ENCODE assay signal across 8 cellular contexts in the genomic region with DNA sequence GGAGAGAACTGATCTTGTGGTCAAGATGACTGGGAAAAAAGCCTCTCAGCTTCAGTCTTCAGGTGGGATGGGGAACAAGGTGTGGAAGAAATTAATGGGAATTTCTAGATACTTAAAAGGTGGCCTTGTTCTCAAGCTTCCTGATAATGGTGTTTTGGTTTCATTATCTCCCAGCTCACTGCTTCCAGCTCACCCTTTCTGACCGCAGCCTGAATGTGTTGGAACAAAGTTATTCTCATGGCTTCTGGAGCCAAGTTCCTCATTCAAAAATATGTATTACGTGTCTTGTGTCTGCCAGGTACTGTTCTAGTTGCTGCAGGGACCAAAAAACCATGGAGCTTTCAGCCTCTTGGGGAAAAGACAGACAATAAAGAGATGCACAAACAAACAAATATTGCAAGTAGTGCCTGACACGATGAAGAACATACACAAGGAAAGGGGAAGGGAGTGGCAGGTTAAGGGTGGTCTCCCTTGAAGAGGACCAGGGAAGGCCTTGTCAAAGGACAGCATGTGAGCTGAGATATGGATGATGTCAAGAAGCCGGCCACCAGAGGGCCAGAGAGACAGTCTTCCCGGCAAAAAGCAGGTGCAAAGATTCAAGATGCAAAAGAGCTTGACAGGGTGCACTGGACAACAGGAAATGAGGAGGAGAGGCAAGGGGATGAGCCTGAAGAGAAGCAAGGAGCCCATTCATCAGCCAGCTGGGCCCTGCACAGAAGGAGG. TPM values are rescaled to one million over a fixed set of nuclear protein-coding genes. Genes with fewer than 3 reads are reported as not detected.
DNase-seq lines count a peak whose midpoint lies in the region; ATAC-seq, FAIRE-seq and TF ChIP-seq lines count a peak whose summit lies in the region.

No MANE protein-coding gene starts in this region.

- no peaks in the 10 kb centered on the region for H3K36me3 ChIP-seq in smooth muscle cell (ENCODE audit: low read depth)

- H3K9me3 Mint-ChIP-seq in T-helper 1 cell treated with Interleukin-12 subunit alpha and Interleukin-12 subunit beta and Interleukin-4 antibody, amounts not matched to agents 30 μg/mL and 1 μg/mL, for 36 hours, result no peaks in the 10 kb centered on the region
- H3K9me3 Mint-ChIP-seq in endothelial cell (ENCODE audit: unreplicated experiment) (no peaks in the 10 kb centered on the region), natural killer cell (no peaks in the 10 kb centered on the region)

- no peak overlapping the region for H3K9ac ChIP-seq in smooth muscle cell (ENCODE audit: low read depth)

- no peaks in the 10 kb centered on the region for H3K79me2 ChIP-seq in smooth muscle cell (ENCODE audit: low read depth)

- H4K20me1 ChIP-seq in smooth muscle cell (ENCODE audit: low read depth), result no peaks in the 10 kb centered on the region

- no peak overlapping the region for H3K27ac Mint-ChIP-seq in T-helper 1 cell treated with Interleukin-12 subunit alpha and Interleukin-12 subunit beta and Interleukin-4 antibody, amounts not matched to agents 30 μg/mL and 1 μg/mL, for 36 hours
- no peak overlapping the region for H3K27ac Mint-ChIP-seq in endothelial cell (ENCODE audit: unreplicated experiment)
- H3K27ac Mint-ChIP-seq in natural killer cell, result no peak overlapping the region

- peak; percentile 36 for TF ChIP-seq CTCF in endothelial cell (IDR thresholded peaks at IDR 0.05; ENCODE audit: unreplicated experiment)
- peak; percentile 17 for TF ChIP-seq CTCF in smooth muscle cell (IDR thresholded peaks at IDR 0.05; ENCODE audit: borderline replicate concordance, insufficient read depth, poor library complexity, severe bottlenecking)
- TF ChIP-seq CTCF in natural killer cell (IDR thresholded peaks at IDR 0.05), result no peak

- H3K4me3 ChIP-seq in smooth muscle cell, result no peak overlapping the region

- intact Hi-C loops in natural killer cell (cut with micrococcal nuclease), result loop anchor here (10.0 kb wide), 1 partner anchor 179 kb away; no protein-coding TSS in a partner anchor

- DNase-seq in T-helper 1 cell (no peak), NCI-H526 treated with DMSO at 0.1 percent for 48 hours (lab: John Stamatoyannopoulos, UW) (peak; percentile 44), endothelial cell (ENCODE audit: low spot score) (peak; percentile 12), smooth muscle cell (lab: John Stamatoyannopoulos, UW; ENCODE audit: unreplicated experiment) (no peak), GM12892 (ENCODE audit: insufficient read length) (no peak), natural killer cell (no peak)

- H3K27ac ChIP-seq in smooth muscle cell (ENCODE audit: low read depth), result peak overlapping the region; percentile 85

- no peaks in the 10 kb centered on the region for H3K27me3 Mint-ChIP-seq in T-helper 1 cell treated with Interleukin-12 subunit alpha and Interleukin-12 subunit beta and Interleukin-4 antibody, amounts not matched to agents 30 μg/mL and 1 μg/mL, for 36 hours (ENCODE audit: low read depth)
- H3K27me3 Mint-ChIP-seq in endothelial cell (ENCODE audit: unreplicated experiment), result no peaks in the 10 kb centered on the region
- H3K27me3 Mint-ChIP-seq in natural killer cell (ENCODE audit: low read depth in 2 of 2), result peaks cover 0 to 3% of the 10 kb centered on the region in 2 donors

- FAIRE-seq in GM12892 (lab: Jason Lieb, UNC), result no peak

- H3K4me2 ChIP-seq in smooth muscle cell, result no peak overlapping the region

- no peaks in the 10 kb centered on the region for H3K36me3 Mint-ChIP-seq in T-helper 1 cell treated with Interleukin-12 subunit alpha and Interleukin-12 subunit beta and Interleukin-4 antibody, amounts not matched to agents 30 μg/mL and 1 μg/mL, for 36 hours (ENCODE audit: low read depth)
- H3K36me3 Mint-ChIP-seq in endothelial cell (ENCODE audit: low read depth, unreplicated experiment) (no peaks in the 10 kb centered on the region), natural killer cell (no peaks in the 10 kb centered on the region)

- peaks cover 9% of the 10 kb centered on the region for H3K4me1 Mint-ChIP-seq in T-helper 1 cell treated with Interleukin-12 subunit alpha and Interleukin-12 subunit beta and Interleukin-4 antibody, amounts not matched to agents 30 μg/mL and 1 μg/mL, for 36 hours (ENCODE audit: low read depth)
- no peaks in the 10 kb centered on the region for H3K4me1 Mint-ChIP-seq in endothelial cell (ENCODE audit: unreplicated experiment)
- peaks cover 9 to 12% of the 10 kb centered on the region in 2 donors for H3K4me1 Mint-ChIP-seq in natural killer cell

- no peak overlapping the region for H2AFZ ChIP-seq in smooth muscle cell (ENCODE audit: low read depth)

- H3F3A ChIP-seq in smooth muscle cell (ENCODE audit: low read depth), result no peaks in the 10 kb centered on the region

- H3K4me1 ChIP-seq in smooth muscle cell (ENCODE audit: low read depth), result no peaks in the 10 kb centered on the region

- no peak for TF ChIP-seq POLR2A in GM12892 (IDR thresholded peaks at IDR 0.05; ENCODE audit: low read depth, low read length)

- no peaks in the 10 kb centered on the region for H3K27me3 ChIP-seq in smooth muscle cell (ENCODE audit: low read depth)

- no peaks in the 10 kb centered on the region for H3K9me3 ChIP-seq in smooth muscle cell (replicated peaks; ENCODE audit: low read depth)

- ATAC-seq in GM19324 (IDR thresholded peaks at IDR 0.05; ENCODE audit: low FRiP score, unreplicated experiment) (no peak), natural killer cell (no peak)

- WGBS in smooth muscle cell (ENCODE audit: low lambda C conversion rate), result 74% methylated on average over 5 of the region's 5 CpGs

- peak overlapping the region; percentile 4 for H3K4me3 Mint-ChIP-seq in T-helper 1 cell treated with Interleukin-12 subunit alpha and Interleukin-12 subunit beta and Interleukin-4 antibody, amounts not matched to agents 30 μg/mL and 1 μg/mL, for 36 hours
- H3K4me3 Mint-ChIP-seq in endothelial cell (ENCODE audit: unreplicated experiment) (no peak overlapping the region), natural killer cell (no peak overlapping the region)

RNA-seq across cellular contexts. Expression of a gene that starts 35.5 kb away (rescaled TPM):
- total RNA-seq in endothelial cell (ENCODE audit: unreplicated experiment) (6.7 TPM), smooth muscle cell (98.1 and 114 TPM in 2 replicates), natural killer cell (1 to 10 TPM; 6.6 to 7.3 (median 7.0) TPM)
- polyA plus RNA-seq in smooth muscle cell, result 26.9 and 46.9 TPM in 2 replicates
- polyA plus RNA-seq in GM12892 (2012; ENCODE audit: missing spikeins), result not detected

Comparison
In these comparisons a context has a peak if more than half of its experiments do, and no peak if none do; other contexts are left out.
1. DNase-seq: peak in NCI-H526 treated with DMSO at 0.1 percent for 48 hours (single experiment) and endothelial cell (single experiment); none in T-helper 1 cell (0 of 5), smooth muscle cell (single experiment), GM12892 (single experiment) and natural killer cell (single experiment).
2. RNA of a gene that starts 35.5 kb away (total RNA-seq): 98.1 to 114 TPM in smooth muscle cell; 6.6 to 7.3 TPM in natural killer cell and 6.7 TPM in endothelial cell (single experiment); every median in the first group is over 10 times any median in the second.